ENCODE assay signal across 2 cellular contexts in genomic region chr15:96335429-96335807, GRCh38.
TF ChIP-seq lines count a peak whose summit lies in the region.

No MANE protein-coding gene starts in this region.

TF ChIP-seq in HCT116, 20 proteins besides CTCF, POLR2A, EP300 and RAD21:
- TF ChIP-seq EZH2phosphoT487 (IDR thresholded peaks at IDR 0.05; ENCODE audit: borderline replicate concordance): no peak

TF ChIP-seq in K562, 482 proteins besides CTCF, POLR2A, EP300 and RAD21:
- TF ChIP-seq SIN3A (IDR thresholded peaks at IDR 0.05; ENCODE audit: borderline replicate concordance in 2 of 2, control insufficient read depth in 1 of 2, low read depth in 2 of 2, low read length in 2 of 2): 0 out of 4 replicates have a peak, but pooled peaks of 1 of the 2 experiments have one; percentile 58
- TF ChIP-seq HMBOX1 (IDR thresholded peaks at IDR 0.05): 0 out of 2 replicates have a peak, but pooled peaks have one; percentile 33
- no peak for TF ChIP-seq FUS (optimal IDR thresholded peaks at IDR 0.05; ENCODE audit: low read depth, low read length)
